In genomic region chr20:57680934-57681914, GRCh38 we compare ENCODE assay signal across 9 cellular contexts. TPM values are rescaled to one million over a fixed set of nuclear protein-coding genes. Genes with fewer than 3 reads are reported as not detected.
DNase-seq lines count a peak whose midpoint lies in the region; ATAC-seq, FAIRE-seq and TF ChIP-seq lines count a peak whose summit lies in the region.
"Had no signal": no experiment of that assay in that cellular context is flagged by ENCODE, and none has a peak within 500 bp of the region (broad histone marks: within the 10 kb centered on the region; RNA-seq: fewer than 3 reads in every experiment).

No MANE protein-coding gene starts in this region.

- POLR2A ChIA-PET in activated CD8-positive, alpha-beta T cell treated with anti-CD3 and anti-CD28 coated beads, Interleukin-2, amount 10 ng/mL, durations not matched to agents 7 days and 5 days (lab: Charles Lee): interaction anchor here (1.1 kb wide), 1 partner anchor 40 kb away, joined by 3 read pairs; no protein-coding TSS in a partner anchor
- POLR2A ChIA-PET in naive thymus-derived CD4-positive, alpha-beta T cell (lab: Charles Lee): interaction anchor here (0.6 to 2.2 kb wide), 5 partner anchors 11 to 62 kb away, joined by 3 to 6 read pairs (median 4); partner anchors contain the start of gene ZBP1

- peaks cover 12% of the 10 kb centered on the region for H3K27me3 Mint-ChIP-seq in activated CD8-positive, alpha-beta T cell treated with anti-CD3 and anti-CD28 coated beads, Interleukin-2, amount 10 ng/mL, durations not matched to agents 7 days and 5 days (ENCODE audit: low read depth)
- peaks cover 0 to 7% (median 0%) of the 10 kb centered on the region in 5 donors for H3K27me3 Mint-ChIP-seq in naive thymus-derived CD4-positive, alpha-beta T cell

- no peak overlapping the region for H3K27ac ChIP-seq in naive thymus-derived CD4-positive, alpha-beta T cell (ENCODE audit: low read depth, low read length)

- intact Hi-C loops in naive thymus-derived CD4-positive, alpha-beta T cell (cut with micrococcal nuclease): loop anchor here in 1 of 2 donors (1.0 kb wide), 3 partner anchors 27 to 84 kb away; no protein-coding TSS in a partner anchor

- no peak overlapping the region for H3K4me3 ChIP-seq in naive thymus-derived CD4-positive, alpha-beta T cell (ENCODE audit: low read length)
- H3K4me3 ChIP-seq in H7 (ENCODE audit: insufficient read depth, low read depth, low read length): no peak overlapping the region

- H3K9me3 Mint-ChIP-seq in activated CD8-positive, alpha-beta T cell treated with anti-CD3 and anti-CD28 coated beads, Interleukin-2, amount 10 ng/mL, durations not matched to agents 7 days and 5 days (ENCODE audit: insufficient read depth): no peaks in the 10 kb centered on the region
- no peaks in the 10 kb centered on the region for H3K9me3 Mint-ChIP-seq in naive thymus-derived CD4-positive, alpha-beta T cell

- no peaks in the 10 kb centered on the region for H3K36me3 ChIP-seq in naive thymus-derived CD4-positive, alpha-beta T cell (ENCODE audit: control insufficient read depth in 2 of 3, insufficient read depth in 3 of 3, low read length in 3 of 3)
- H3K36me3 ChIP-seq in H7 (replicated peaks; ENCODE audit: control insufficient read depth, insufficient read depth, low read length): no peaks in the 10 kb centered on the region; the same call in none of the 2 replicates

- H3K4me1 Mint-ChIP-seq in activated CD8-positive, alpha-beta T cell treated with anti-CD3 and anti-CD28 coated beads, Interleukin-2, amount 10 ng/mL, durations not matched to agents 7 days and 5 days (ENCODE audit: low read depth): peaks cover 20% of the 10 kb centered on the region
- peaks cover 0 to 51% (median 31%) of the 10 kb centered on the region in 7 donors for H3K4me1 Mint-ChIP-seq in naive thymus-derived CD4-positive, alpha-beta T cell

- H3K27ac Mint-ChIP-seq in activated CD8-positive, alpha-beta T cell treated with anti-CD3 and anti-CD28 coated beads, Interleukin-2, amount 10 ng/mL, durations not matched to agents 7 days and 5 days: no peak overlapping the region
- H3K27ac Mint-ChIP-seq in naive thymus-derived CD4-positive, alpha-beta T cell: peak overlapping the region in 4 of 9 donors; percentile 12 to 80 (median 44)

- no peaks in the 10 kb centered on the region for H3K9me3 ChIP-seq in naive thymus-derived CD4-positive, alpha-beta T cell (ENCODE audit: control insufficient read depth in 2 of 3, low read length in 3 of 3)

- no peaks in the 10 kb centered on the region for H3K36me3 Mint-ChIP-seq in activated CD8-positive, alpha-beta T cell treated with anti-CD3 and anti-CD28 coated beads, Interleukin-2, amount 10 ng/mL, durations not matched to agents 7 days and 5 days (ENCODE audit: low read depth)
- H3K36me3 Mint-ChIP-seq in naive thymus-derived CD4-positive, alpha-beta T cell: peaks cover 0 to 9% (median 0%) of the 10 kb centered on the region in 5 donors

- in situ Hi-C loops in GM13976 (cut with MboI; ENCODE audit: low sequenced_read_pairs, unreplicated experiment): no loop called here

- no peaks in the 10 kb centered on the region for H3K27me3 ChIP-seq in naive thymus-derived CD4-positive, alpha-beta T cell (ENCODE audit: control insufficient read depth in 2 of 2, insufficient read depth in 2 of 2, low read length in 2 of 2)
- no peaks in the 10 kb centered on the region for H3K27me3 ChIP-seq in H7 (ENCODE audit: control insufficient read depth, insufficient read depth, low read length)

- CTCF ChIA-PET in activated CD8-positive, alpha-beta T cell treated with anti-CD3 and anti-CD28 coated beads, Interleukin-2, amount 10 ng/mL, durations not matched to agents 7 days and 5 days (lab: Charles Lee): interaction anchor here (1.0 to 2.5 kb wide), 8 partner anchors 26 to 85 kb away, joined by 3 to 12 read pairs (median 4); partner anchors contain the start of gene ZBP1
- CTCF ChIA-PET in naive thymus-derived CD4-positive, alpha-beta T cell (lab: Charles Lee): interaction anchor here (0.7 to 4.9 kb wide), 8 partner anchors 22 to 1171 kb away, joined by 3 to 44 read pairs (median 4); partner anchors contain the start of gene ZBP1

- peaks cover 0 to 15% of the 10 kb centered on the region in 2 donors for H3K4me1 ChIP-seq in naive thymus-derived CD4-positive, alpha-beta T cell (ENCODE audit: control insufficient read depth in 2 of 2, insufficient read depth in 2 of 2, low read length in 2 of 2)

- ATAC-seq in HG02763 (IDR thresholded peaks at IDR 0.05; ENCODE audit: unreplicated experiment): peak; percentile 26
- peak; percentile 69 for ATAC-seq in activated CD8-positive, alpha-beta T cell treated with anti-CD3 and anti-CD28 coated beads, Interleukin-2, amount 10 ng/mL, durations not matched to agents 7 days and 5 days
- peak; percentile 88 for ATAC-seq in naive thymus-derived CD4-positive, alpha-beta T cell

- no peak for TF ChIP-seq POLR2A in GM12891 (IDR thresholded peaks at IDR 0.05; ENCODE audit: low read depth, low read length)

- no peak for TF ChIP-seq CTCF in GM13976 (IDR thresholded peaks at IDR 0.05; ENCODE audit: borderline replicate concordance, control extremely low read depth, extremely low read depth, insufficient read depth, missing control alignments)

- H3K4me3 Mint-ChIP-seq in activated CD8-positive, alpha-beta T cell treated with anti-CD3 and anti-CD28 coated beads, Interleukin-2, amount 10 ng/mL, durations not matched to agents 7 days and 5 days: no peak overlapping the region
- H3K4me3 Mint-ChIP-seq in naive thymus-derived CD4-positive, alpha-beta T cell: peak overlapping the region in 8 of 10 donors; percentile 39 to 50 (median 42)

- FAIRE-seq in GM12891 (lab: Jason Lieb, UNC): no peak

- DNase-seq in GM12891 (ENCODE audit: insufficient read length, low spot score) (no peak), HUDEP-2 (lab: John Stamatoyannopoulos, UW; ENCODE audit: unreplicated experiment in 76 of 76) (no peak), H7 (no peak), GM13976 (ENCODE audit: low spot score) (no peak), DMS 273 treated with DMSO at 0.1 percent for 48 hours (lab: John Stamatoyannopoulos, UW) (no peak)
- DNase-seq in activated CD8-positive, alpha-beta T cell treated with anti-CD3 and anti-CD28 coated beads, Interleukin-2, amount 10 ng/mL, durations not matched to agents 7 days and 5 days: peak; percentile 35
- peak in 8 of 9 donors; percentile 32 to 66 (median 60) for DNase-seq in naive thymus-derived CD4-positive, alpha-beta T cell
- DNase-seq: NCI-H774 had no signal

TF ChIP-seq in GM12891, 5 proteins besides CTCF, POLR2A, EP300 and RAD21:
- no peak for TF ChIP-seq POLR2AphosphoS5 (IDR thresholded peaks at IDR 0.05; ENCODE audit: low read depth, low read length)
- peak; percentile 88 for TF ChIP-seq SPI1 (IDR thresholded peaks at IDR 0.05; ENCODE audit: low read depth, low read length)
- TF ChIP-seq POU2F2 (IDR thresholded peaks at IDR 0.05; ENCODE audit: low read depth, low read length): no peak
TF ChIP-seq in GM12891: peak in this region for 1.

RNA-seq across cellular contexts. Expression of gene PMEPA1, which starts 28.6 kb away (rescaled TPM):
- 2.8 TPM for polyA plus RNA-seq in GM12891 (2012; ENCODE audit: low read depth, missing spikeins)
- under 1 TPM in 1 of 2 experiments, not detected in 1; 0.37 TPM for total RNA-seq in activated CD8-positive, alpha-beta T cell treated with anti-CD3 and anti-CD28 coated beads, Interleukin-2, amount 10 ng/mL, durations not matched to agents 7 days and 5 days
- 1 to 10 TPM in 4 of 5 experiments, under 1 TPM in 1; 0.44 to 10.0 (median 9.0) TPM for total RNA-seq in naive thymus-derived CD4-positive, alpha-beta T cell
- 1 to 10 TPM; 3.1 to 4.0 TPM for polyA plus RNA-seq in naive thymus-derived CD4-positive, alpha-beta T cell
- 17.8 and 25.1 TPM in 2 replicates for total RNA-seq in H7 (2014; rRNA removed; shearing (Covaris generic))

Comparison
In these comparisons a context has a peak if more than half of its experiments do, and no peak if none do; other contexts are left out.
1. DNase-seq: peak in activated CD8-positive, alpha-beta T cell treated with anti-CD3 and anti-CD28 coated beads, Interleukin-2, amount 10 ng/mL, durations not matched to agents 7 days and 5 days (single experiment) and naive thymus-derived CD4-positive, alpha-beta T cell (8 of 9); none in GM12891 (single experiment), HUDEP-2 (0 of 76), H7 (single experiment), GM13976 (single experiment) and DMS 273 treated with DMSO at 0.1 percent for 48 hours (single experiment).
2. ATAC-seq: peak in every context shown above with its lines; median percentile 88 in naive thymus-derived CD4-positive, alpha-beta T cell; 69 in activated CD8-positive, alpha-beta T cell treated with anti-CD3 and anti-CD28 coated beads, Interleukin-2, amount 10 ng/mL, durations not matched to agents 7 days and 5 days; 26 in HG02763.